In genomic region chrX:102650903-102651241, GRCh38 we compare ENCODE assay signal across 9 cellular contexts. TPM values are rescaled to one million over a fixed set of nuclear protein-coding genes. Genes with fewer than 3 reads are reported as not detected.
DNase-seq lines count a peak whose midpoint lies in the region; ATAC-seq lines count a peak whose summit lies in the region.
"Had no signal": no experiment of that assay in that cellular context is flagged by ENCODE, and none has a peak within 500 bp of the region (broad histone marks: within the 10 kb centered on the region; RNA-seq: fewer than 3 reads in every experiment).

No MANE protein-coding gene starts in this region.

- H3K36me3 ChIP-seq in ectodermal cell (ENCODE audit: control insufficient read depth, insufficient read depth, low read length) = no peaks in the 10 kb centered on the region
- H3K36me3 ChIP-seq in muscle layer of colon (ENCODE audit: insufficient read depth, low read length) = peaks cover 3% of the 10 kb centered on the region

- H3K9me3 ChIP-seq in ectodermal cell (ENCODE audit: control insufficient read depth, low read length) = no peaks in the 10 kb centered on the region
- H3K9me3 ChIP-seq in muscle layer of colon (ENCODE audit: low read length) = no peaks in the 10 kb centered on the region

- 2 to 6% methylated on average over 19 to 23 of the region's 23 CpGs for WGBS in ectodermal cell, 2 experiments

- H3K4me3 ChIP-seq in ectodermal cell (ENCODE audit: insufficient read depth, low read depth, low read length) (peak overlapping the region; percentile 46), muscle layer of colon (ENCODE audit: low read depth in 1 of 2, low read length in 2 of 2) (peak overlapping the region; percentile 52 to 53)

- no peak overlapping the region for H3K9ac ChIP-seq in muscle layer of colon (ENCODE audit: low read length)

- H3K27ac ChIP-seq in ectodermal cell (ENCODE audit: insufficient read depth, low read depth, low read length, poor library complexity, severe bottlenecking) = no peak overlapping the region
- H3K27ac ChIP-seq in muscle layer of colon (ENCODE audit: low read depth, low read length) = peak overlapping the region; percentile 79

- H3K27me3 ChIP-seq in ectodermal cell (ENCODE audit: control insufficient read depth, insufficient read depth, low read length, poor library complexity, severe bottlenecking) (no peaks in the 10 kb centered on the region), muscle layer of colon (ENCODE audit: control insufficient read depth in 1 of 2, insufficient read depth in 2 of 2, low read length in 2 of 2) (peaks cover 0 to 11% of the 10 kb centered on the region in 2 donors)

- peaks cover 13% of the 10 kb centered on the region for H3K4me1 Mint-ChIP-seq in stimulated activated naive CD8-positive, alpha-beta T cell treated with anti-CD3 and anti-CD28 coated beads, Interleukin-15, Interleukin-2, amounts not matched to agents 100 ng/mL and 50 ng/mL, for 24 hours (ENCODE audit: low read depth)

- H3K27me3 Mint-ChIP-seq in stimulated activated naive CD8-positive, alpha-beta T cell treated with anti-CD3 and anti-CD28 coated beads, Interleukin-15, Interleukin-2, amounts not matched to agents 100 ng/mL and 50 ng/mL, for 24 hours = no peaks in the 10 kb centered on the region

- H3K9me3 Mint-ChIP-seq in stimulated activated naive CD8-positive, alpha-beta T cell treated with anti-CD3 and anti-CD28 coated beads, Interleukin-15, Interleukin-2, amounts not matched to agents 100 ng/mL and 50 ng/mL, for 24 hours = no peaks in the 10 kb centered on the region

- ATAC-seq in stimulated activated naive CD8-positive, alpha-beta T cell treated with anti-CD3 and anti-CD28 coated beads, Interleukin-15, Interleukin-2, amounts not matched to agents 100 U/mL and 50 U/mL, for 24 hours = no peak
- ATAC-seq in GM19023 (IDR thresholded peaks at IDR 0.05; ENCODE audit: unreplicated experiment) = no peak

- H3K36me3 Mint-ChIP-seq in stimulated activated naive CD8-positive, alpha-beta T cell treated with anti-CD3 and anti-CD28 coated beads, Interleukin-15, Interleukin-2, amounts not matched to agents 100 ng/mL and 50 ng/mL, for 24 hours (ENCODE audit: low read depth) = peaks cover 4% of the 10 kb centered on the region

- peak overlapping the region; percentile 87 for H3K4me3 Mint-ChIP-seq in stimulated activated naive CD8-positive, alpha-beta T cell treated with anti-CD3 and anti-CD28 coated beads, Interleukin-15, Interleukin-2, amounts not matched to agents 100 ng/mL and 50 ng/mL, for 24 hours

- no peak overlapping the region for H3K27ac Mint-ChIP-seq in stimulated activated naive CD8-positive, alpha-beta T cell treated with anti-CD3 and anti-CD28 coated beads, Interleukin-15, Interleukin-2, amounts not matched to agents 100 ng/mL and 50 ng/mL, for 24 hours

- no peak for DNase-seq in stimulated activated naive CD8-positive, alpha-beta T cell treated with anti-CD3 and anti-CD28 coated beads, Interleukin-15, Interleukin-2, amounts not matched to agents 100 U/mL and 50 U/mL, for 24 hours
- DNase-seq in SW 1271 (lab: John Stamatoyannopoulos, UW) (no peak), NOMO-1 treated with DMSO at 0.1 percent for 48 hours (lab: John Stamatoyannopoulos, UW; ENCODE audit: unreplicated experiment) (no peak)
- DNase-seq in activated CD8-positive, alpha-beta memory T cell treated with anti-CD3 and anti-CD28 coated beads, Interleukin-2, amount 50 U/mL, for 4 hours = no peak
- DNase-seq: DND-41 had no signal

- no peaks in the 10 kb centered on the region for H3K4me1 ChIP-seq in ectodermal cell (ENCODE audit: control insufficient read depth, insufficient read depth, low read length)
- peaks cover 10% of the 10 kb centered on the region for H3K4me1 ChIP-seq in muscle layer of colon (ENCODE audit: insufficient read depth, low read length)

RNA-seq across cellular contexts. Expression of gene GPRASP1, which starts 0.4 kb away (rescaled TPM):
- 3.6 TPM for polyA plus RNA-seq in ectodermal cell (2013, experiment 1 of 4)
- polyA plus RNA-seq in ectodermal cell (2013, experiment 2 of 4) = 6.0 TPM
- polyA plus RNA-seq in ectodermal cell (2013, experiment 3 of 4) = 3.4 TPM
- 3.7 TPM for polyA plus RNA-seq in ectodermal cell (2013, experiment 4 of 4)

RNA-seq across cellular contexts. Expression of gene ARMCX5, which starts 51.6 kb away (rescaled TPM):
- polyA plus RNA-seq in ectodermal cell (2013, experiment 1 of 4) = 14.9 TPM
- 16.5 TPM for polyA plus RNA-seq in ectodermal cell (2013, experiment 2 of 4)
- 15.7 TPM for polyA plus RNA-seq in ectodermal cell (2013, experiment 3 of 4)
- polyA plus RNA-seq in ectodermal cell (2013, experiment 4 of 4) = 17.2 TPM
